In the genomic region with DNA sequence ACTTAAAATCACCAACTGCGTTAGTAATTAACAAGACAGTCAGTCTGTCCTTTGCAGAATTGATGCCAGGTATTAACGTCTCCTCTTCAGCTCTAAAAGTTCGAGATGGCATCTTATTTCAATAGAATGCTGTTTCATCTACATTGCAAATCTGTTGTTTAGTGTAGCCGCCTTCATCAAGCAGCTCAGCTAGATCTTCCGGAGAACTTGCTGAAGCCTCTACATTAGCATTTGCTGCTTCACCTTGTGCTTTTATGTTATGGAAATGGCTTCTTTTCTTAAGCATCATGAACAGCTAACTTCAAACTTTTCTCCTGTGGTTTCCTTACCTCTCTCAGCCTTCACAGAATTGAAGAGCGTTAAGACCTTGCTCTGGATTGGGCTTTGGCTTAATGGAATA, we compare ENCODE assay signal across 25 cellular contexts.
"Had no signal": no experiment of that assay in that cellular context is flagged by ENCODE, and none has a peak within 500 bp of the region (broad histone marks: within the 10 kb centered on the region; RNA-seq: fewer than 3 reads in every experiment).

No MANE protein-coding gene starts in this region.

- H3K9me3 ChIP-seq: adrenal gland, body of pancreas, neutrophil, ovary, right lobe of liver, testis had no signal

- DNase-seq: activated CD4-positive, alpha-beta T cell treated with anti-CD3 and anti-CD28 coated beads for 4 hours; activated CD4-positive, alpha-beta T cell treated with anti-CD3 and anti-CD28 coated beads, Interleukin-2, amount 50 U/mL, for 48 hours; activated CD8-positive, alpha-beta memory T cell treated with anti-CD3 and anti-CD28 coated beads for 24 hours; activated effector memory CD4-positive, alpha-beta T cell treated with Interleukin-2 at 50 U/mL for 16 hours; activated naive CD4-positive, alpha-beta T cell treated with Interleukin-2 at 50 U/mL for 16 hours; activated naive CD8-positive, alpha-beta T cell treated with anti-CD3 and anti-CD28 coated beads for 36 hours; adrenal gland; aorta; dermis blood vessel endothelial cell; effector CD4-positive, alpha-beta T cell; esophagus squamous epithelium; foreskin melanocyte; islet precursor cell; left ventricle myocardium superior; nephron progenitor cell; ovary; right lobe of liver; stimulated activated CD4-positive, alpha-beta T cell treated with anti-CD3 and anti-CD28 coated beads, Interleukin-2, amount 100 ng/mL, for 48 hours; stimulated activated naive CD4-positive, alpha-beta T cell treated with Interleukin-2 at 50 U/mL for 16 hours; T-helper 1 cell; testis; transverse colon had no signal

- H3K36me3 ChIP-seq: adrenal gland, esophagus squamous epithelium, neutrophil, ovary, right lobe of liver, transverse colon had no signal

- H3K4me1 ChIP-seq: adrenal gland, body of pancreas, right lobe of liver, testis, transverse colon had no signal

- ATAC-seq: body of pancreas, left ventricle myocardium superior had no signal

- H3K4me3 ChIP-seq: adrenal gland, body of pancreas, esophagus squamous epithelium, ovary, right lobe of liver, testis, transverse colon had no signal

- H3K27me3 ChIP-seq: adrenal gland, body of pancreas, neutrophil, ovary, right lobe of liver, testis, transverse colon had no signal

- H3K27ac ChIP-seq: adrenal gland, body of pancreas, epithelial cell of prostate, esophagus squamous epithelium, neutrophil, ovary, right lobe of liver, testis, transverse colon had no signal
